ENCODE assay signal across 8 cellular contexts in the genomic region with DNA sequence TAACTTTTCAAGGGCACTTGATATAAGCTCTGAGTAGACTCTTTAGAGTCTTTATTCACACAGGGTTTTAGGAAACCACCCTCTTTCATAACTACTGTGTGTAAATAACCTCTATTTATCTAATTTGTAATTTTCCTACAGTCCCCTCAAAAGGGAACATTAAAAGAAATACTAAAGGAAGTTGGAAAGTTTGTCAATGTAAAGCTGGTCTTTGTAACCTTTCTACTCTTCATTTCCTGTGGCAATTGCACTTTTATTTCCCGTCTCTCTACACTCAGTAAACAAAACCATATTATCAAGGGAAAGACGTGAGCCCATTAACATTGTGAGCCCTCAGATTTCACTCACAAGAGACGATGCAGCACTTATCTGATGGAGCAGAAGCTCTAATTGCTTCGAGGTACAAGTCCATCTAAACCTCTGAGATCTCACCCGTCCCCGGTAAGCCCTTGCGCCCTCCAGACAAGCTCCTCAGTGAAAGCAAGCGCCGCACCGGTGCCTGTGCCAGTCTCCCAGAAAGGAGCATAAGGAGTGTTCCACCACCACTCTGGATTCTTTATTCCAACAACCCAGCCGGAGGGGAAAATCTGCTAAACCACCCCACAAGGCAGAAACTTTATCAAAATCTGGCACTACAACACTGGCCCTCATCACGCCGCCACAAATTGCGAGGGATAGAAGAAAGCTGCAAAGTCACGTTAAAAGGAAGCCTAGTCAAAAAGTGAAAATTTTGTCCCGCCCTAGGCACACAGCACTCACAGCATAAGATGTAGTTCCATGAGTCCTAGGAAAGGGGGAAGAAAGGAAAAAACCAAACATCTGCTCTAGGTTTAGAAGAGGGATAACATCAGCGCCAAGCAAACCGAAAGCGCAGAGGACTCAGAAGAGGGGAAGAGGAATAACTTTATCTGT. TPM values are rescaled to one million over a fixed set of nuclear protein-coding genes. Genes with fewer than 3 reads are reported as not detected.
DNase-seq lines count a peak whose midpoint lies in the region; ATAC-seq and TF ChIP-seq lines count a peak whose summit lies in the region.

No MANE protein-coding gene starts in this region.

- H3K4me1 Mint-ChIP-seq in stimulated activated naive CD8-positive, alpha-beta T cell treated with anti-CD3 and anti-CD28 coated beads, Interleukin-15, Interleukin-2, amounts not matched to agents 100 ng/mL and 50 ng/mL, for 24 hours (ENCODE audit: low read depth): peaks cover 20% of the 10 kb centered on the region
- H3K4me1 Mint-ChIP-seq in T-cell: peaks cover 20 to 24% (median 23%) of the 10 kb centered on the region in 3 donors

- no peak for DNase-seq in stimulated activated naive CD8-positive, alpha-beta T cell treated with anti-CD3 and anti-CD28 coated beads, Interleukin-15, Interleukin-2, amounts not matched to agents 100 U/mL and 50 U/mL, for 24 hours
- DNase-seq in T-cell (no peak), glomerular visceral epithelial cell (ENCODE audit: extremely low spot score) (peak; percentile 38), gastrocnemius medialis (no peak), activated gamma-delta T cell treated with Interleukin-2 at 50 U/mL for 16 hours (no peak)

- H3K4me1 ChIP-seq in gastrocnemius medialis: peaks cover 3 to 10% of the 10 kb centered on the region in 2 donors

- H3K27ac ChIP-seq in gastrocnemius medialis: peak overlapping the region in 1 of 4 donors; percentile 26

- no peak for TF ChIP-seq CTCF in gastrocnemius medialis (IDR thresholded peaks at IDR 0.05 in 4 of 5, conservative IDR thresholded peaks at IDR 0.05 in 1 of 5)

- H3K27me3 Mint-ChIP-seq in stimulated activated naive CD8-positive, alpha-beta T cell treated with anti-CD3 and anti-CD28 coated beads, Interleukin-15, Interleukin-2, amounts not matched to agents 100 ng/mL and 50 ng/mL, for 24 hours: peaks cover 81% of the 10 kb centered on the region
- peaks cover 74 to 78% of the 10 kb centered on the region in 2 donors for H3K27me3 Mint-ChIP-seq in T-cell

- no peak for ATAC-seq in stimulated activated naive CD8-positive, alpha-beta T cell treated with anti-CD3 and anti-CD28 coated beads, Interleukin-15, Interleukin-2, amounts not matched to agents 100 U/mL and 50 U/mL, for 24 hours
- ATAC-seq in T-cell (replicated peaks in 1 of 4): peak in 3 of 4 experiments; percentile 31 to 40 (median 34)
- ATAC-seq in gastrocnemius medialis: peak; percentile 31 to 51
- ATAC-seq in GM21528 (IDR thresholded peaks at IDR 0.05; ENCODE audit: low FRiP score, unreplicated experiment): no peak
- ATAC-seq in GM18498 (IDR thresholded peaks at IDR 0.05; ENCODE audit: unreplicated experiment): no peak

- H3K4me3 ChIP-seq in gastrocnemius medialis: peak overlapping the region; percentile 65 to 77 (median 70)

- H3K9me3 Mint-ChIP-seq in stimulated activated naive CD8-positive, alpha-beta T cell treated with anti-CD3 and anti-CD28 coated beads, Interleukin-15, Interleukin-2, amounts not matched to agents 100 ng/mL and 50 ng/mL, for 24 hours: no peaks in the 10 kb centered on the region
- no peaks in the 10 kb centered on the region for H3K9me3 Mint-ChIP-seq in T-cell

- intact Hi-C loops in gastrocnemius medialis (cut with DNase I; ENCODE audit: low total_unique reads): loop anchor here (2.0 to 5.0 kb wide), 2 partner anchors 45 to 57 kb away; no protein-coding TSS in a partner anchor

- peaks cover 38 to 47% (median 46%) of the 10 kb centered on the region in 3 donors for H3K27me3 ChIP-seq in gastrocnemius medialis

- no peak for TF ChIP-seq POLR2A in gastrocnemius medialis (IDR thresholded peaks at IDR 0.05)

- in situ Hi-C loops in gastrocnemius medialis (cut with MboI; ENCODE audit: low sequenced_read_pairs in 4 of 4): no loop called here

- H3K9me3 ChIP-seq in gastrocnemius medialis: no peaks in the 10 kb centered on the region

- peaks cover 3% of the 10 kb centered on the region for H3K36me3 Mint-ChIP-seq in stimulated activated naive CD8-positive, alpha-beta T cell treated with anti-CD3 and anti-CD28 coated beads, Interleukin-15, Interleukin-2, amounts not matched to agents 100 ng/mL and 50 ng/mL, for 24 hours (ENCODE audit: low read depth)
- no peaks in the 10 kb centered on the region for H3K36me3 Mint-ChIP-seq in T-cell

- POLR2A ChIA-PET in T-cell (lab: Charles Lee): no interaction called here

- H3K4me3 Mint-ChIP-seq in stimulated activated naive CD8-positive, alpha-beta T cell treated with anti-CD3 and anti-CD28 coated beads, Interleukin-15, Interleukin-2, amounts not matched to agents 100 ng/mL and 50 ng/mL, for 24 hours: peak overlapping the region; percentile 87
- H3K4me3 Mint-ChIP-seq in T-cell: peak overlapping the region; percentile 84 to 88 (median 86)

- no peak overlapping the region for H3K27ac Mint-ChIP-seq in stimulated activated naive CD8-positive, alpha-beta T cell treated with anti-CD3 and anti-CD28 coated beads, Interleukin-15, Interleukin-2, amounts not matched to agents 100 ng/mL and 50 ng/mL, for 24 hours
- H3K27ac Mint-ChIP-seq in T-cell: no peak overlapping the region

- CTCF ChIA-PET in T-cell (lab: Charles Lee): interaction anchor here in 1 of 2 donors (0.5 to 0.8 kb wide), 2 partner anchors 63 to 465 kb away, joined by 3 to 5 read pairs; no protein-coding TSS in a partner anchor

- H3K36me3 ChIP-seq in gastrocnemius medialis: no peaks in the 10 kb centered on the region

RNA-seq across cellular contexts. Expression of gene HOXD1, which starts 0.9 kb away (rescaled TPM):
- total RNA-seq in T-cell: not detected
- under 1 TPM in 1 of 4 donors, not detected in 3; 0.20 TPM for total RNA-seq in gastrocnemius medialis

RNA-seq across cellular contexts. Expression of gene HOXD3, which starts 30.5 kb away (rescaled TPM):
- total RNA-seq in T-cell (under 1 TPM in 1 of 5 donors, not detected in 4; 0.44 TPM), gastrocnemius medialis (1 to 10 TPM in 1 of 4 donors, under 1 TPM in 2, not detected in 1; 0.36 to 1.7 (median 0.64) TPM)

RNA-seq across cellular contexts. Expression of gene HOXD4, which starts 36.2 kb away (rescaled TPM):
- not detected for total RNA-seq in T-cell
- total RNA-seq in gastrocnemius medialis: 1 to 10 TPM in 1 of 4 donors, under 1 TPM in 1, not detected in 2; 0.29 to 1.4 TPM

RNA-seq across cellular contexts. Expression of gene HOXD8, which starts 58.1 kb away (rescaled TPM):
- total RNA-seq in T-cell: not detected
- 10 to 100 TPM in 1 of 4 donors, 1 to 10 TPM in 3; 4.0 to 12.0 (median 7.2) TPM for total RNA-seq in gastrocnemius medialis

Comparison
In these comparisons a context has a peak if more than half of its experiments do, and no peak if none do; other contexts are left out.
1. ATAC-seq: peak in T-cell (3 of 4) and gastrocnemius medialis (2 of 2); none in stimulated activated naive CD8-positive, alpha-beta T cell treated with anti-CD3 and anti-CD28 coated beads, Interleukin-15, Interleukin-2, amounts not matched to agents 100 U/mL and 50 U/mL, for 24 hours (single experiment), GM21528 (single experiment) and GM18498 (single experiment).